Comparison of ENCODE assay signal across 30 cellular contexts in the genomic region with DNA sequence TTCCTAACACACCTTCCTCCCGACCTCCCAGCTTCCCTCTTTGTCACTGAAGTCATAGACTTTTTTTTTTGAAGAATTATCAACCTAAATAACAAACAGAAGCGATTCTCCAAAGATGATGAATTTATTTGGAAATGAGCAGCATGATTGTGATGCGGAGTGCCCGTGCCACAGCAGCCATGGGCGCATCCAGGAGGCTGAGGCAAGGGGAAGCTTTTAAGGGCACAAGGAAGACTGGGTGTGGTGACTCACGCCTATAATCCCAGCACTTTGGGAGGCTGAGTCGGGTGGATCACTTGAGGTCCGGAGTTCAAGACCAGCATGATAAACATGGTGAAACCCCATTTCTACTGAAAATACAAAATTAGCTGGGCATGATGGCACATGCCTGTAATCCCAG. TPM values are rescaled to one million over a fixed set of nuclear protein-coding genes. Genes with fewer than 3 reads are reported as not detected.
DNase-seq lines count a peak whose midpoint lies in the region; ATAC-seq and TF ChIP-seq lines count a peak whose summit lies in the region.
"Had no signal": no experiment of that assay in that cellular context is flagged by ENCODE, and none has a peak within 500 bp of the region (broad histone marks: within the 10 kb centered on the region; RNA-seq: fewer than 3 reads in every experiment).

No MANE protein-coding gene starts in this region.

- H3K27ac Mint-ChIP-seq in activated CD4-positive, alpha-beta T cell treated with anti-CD3 and anti-CD28 coated beads, Interleukin-2, amount 10 ng/mL, durations not matched to agents 24 days and 14 days, result no peak overlapping the region
- H3K27ac Mint-ChIP-seq in activated T-helper 2 cell treated with anti-CD3 and anti-CD28 coated beads, Interferon-gamma antibody, Interleukin-2, Interleukin-4, amounts not matched to agents 10 μg/mL and 5 μg/mL and 100 μg/mL, durations not matched to agents 14 hours and 24 hours and 36 hours, result no peak overlapping the region
- H3K27ac Mint-ChIP-seq in naive thymus-derived CD4-positive, alpha-beta T cell, result no peak overlapping the region
- H3K27ac Mint-ChIP-seq: CD8-positive, alpha-beta T cell had no signal

- TF ChIP-seq CTCF in GM06990 (IDR thresholded peaks at IDR 0.05; ENCODE audit: insufficient read depth, low read length, poor library complexity, severe bottlenecking) (no peak), OCI-LY3 (IDR thresholded peaks at IDR 0.05; ENCODE audit: low read depth, low read length) (no peak), lower lobe of right lung (IDR thresholded peaks at IDR 0.05) (no peak)

- H3K9ac ChIP-seq in OCI-LY3 (ENCODE audit: low read length), result peak overlapping the region; percentile 45; the same call in 1 of the 2 replicates

- H3K36me3 ChIP-seq in GM06990 (ENCODE audit: control insufficient read depth, insufficient read depth, low read length) (no peaks in the 10 kb centered on the region), OCI-LY3 (replicated peaks; ENCODE audit: low read depth, low read length) (peaks cover 3% of the 10 kb centered on the region), lower lobe of right lung (no peaks in the 10 kb centered on the region)
- H3K36me3 ChIP-seq in naive thymus-derived CD4-positive, alpha-beta T cell (ENCODE audit: control insufficient read depth in 2 of 3, insufficient read depth in 3 of 3, low read length in 3 of 3), result no peaks in the 10 kb centered on the region
- H3K36me3 ChIP-seq: brain microvascular endothelial cell, pancreas, tibial nerve had no signal

- peak overlapping the region; percentile 83 for H3K4me3 Mint-ChIP-seq in activated CD4-positive, alpha-beta T cell treated with anti-CD3 and anti-CD28 coated beads, Interleukin-2, amount 10 ng/mL, durations not matched to agents 24 days and 14 days
- H3K4me3 Mint-ChIP-seq in activated T-helper 2 cell treated with anti-CD3 and anti-CD28 coated beads, Interferon-gamma antibody, Interleukin-2, Interleukin-4, amounts not matched to agents 10 μg/mL and 5 μg/mL and 100 μg/mL, durations not matched to agents 14 hours and 24 hours and 36 hours (ENCODE audit: low read depth), result no peak overlapping the region
- H3K4me3 Mint-ChIP-seq in naive thymus-derived CD4-positive, alpha-beta T cell, result peak overlapping the region in 1 of 10 donors; percentile 91
- H3K4me3 Mint-ChIP-seq: CD8-positive, alpha-beta T cell had no signal

- peaks cover 4% of the 10 kb centered on the region for H3K9me3 Mint-ChIP-seq in activated CD4-positive, alpha-beta T cell treated with anti-CD3 and anti-CD28 coated beads, Interleukin-2, amount 10 ng/mL, durations not matched to agents 24 days and 14 days
- no peaks in the 10 kb centered on the region for H3K9me3 Mint-ChIP-seq in activated T-helper 2 cell treated with anti-CD3 and anti-CD28 coated beads, Interferon-gamma antibody, Interleukin-2, Interleukin-4, amounts not matched to agents 10 μg/mL and 5 μg/mL and 100 μg/mL, durations not matched to agents 14 hours and 24 hours and 36 hours
- H3K9me3 Mint-ChIP-seq in naive thymus-derived CD4-positive, alpha-beta T cell, result no peaks in the 10 kb centered on the region
- H3K9me3 Mint-ChIP-seq: CD8-positive, alpha-beta T cell had no signal

- POLR2A ChIA-PET in naive thymus-derived CD4-positive, alpha-beta T cell (lab: Charles Lee), result interaction anchor here (0.6 to 1.1 kb wide), 3 partner anchors 132 to 770 kb away, joined by 3 to 6 read pairs (median 3); no protein-coding TSS in a partner anchor

- H3K79me2 ChIP-seq in OCI-LY3 (ENCODE audit: low read length), result no peaks in the 10 kb centered on the region

- H3K27me3 Mint-ChIP-seq in activated CD4-positive, alpha-beta T cell treated with anti-CD3 and anti-CD28 coated beads, Interleukin-2, amount 10 ng/mL, durations not matched to agents 24 days and 14 days, result no peaks in the 10 kb centered on the region
- H3K27me3 Mint-ChIP-seq in activated T-helper 2 cell treated with anti-CD3 and anti-CD28 coated beads, Interferon-gamma antibody, Interleukin-2, Interleukin-4, amounts not matched to agents 10 μg/mL and 5 μg/mL and 100 μg/mL, durations not matched to agents 14 hours and 24 hours and 36 hours (ENCODE audit: low read depth), result peaks cover 2% of the 10 kb centered on the region
- peaks cover 0 to 4% (median 0%) of the 10 kb centered on the region in 5 donors for H3K27me3 Mint-ChIP-seq in naive thymus-derived CD4-positive, alpha-beta T cell

- intact Hi-C loops in activated CD4-positive, alpha-beta T cell treated with anti-CD3 and anti-CD28 coated beads, Interleukin-2, amount 10 ng/mL, durations not matched to agents 24 days and 14 days (cut with micrococcal nuclease), result no loop called here
- intact Hi-C loops in lower lobe of right lung (cut with DNase I), result no loop called here
- intact Hi-C loops in activated T-helper 2 cell treated with anti-CD3 and anti-CD28 coated beads, Interferon-gamma antibody, Interleukin-2, Interleukin-4, amounts not matched to agents 10 μg/mL and 5 μg/mL and 100 μg/mL, durations not matched to agents 14 hours and 24 hours and 36 hours (cut with micrococcal nuclease), result no loop called here
- intact Hi-C loops in naive thymus-derived CD4-positive, alpha-beta T cell (cut with micrococcal nuclease), result no loop called here

- H3K4me1 ChIP-seq in OCI-LY3 (ENCODE audit: low read length) (peaks cover 63% of the 10 kb centered on the region), lower lobe of right lung (peaks cover 17% of the 10 kb centered on the region)
- H3K4me1 ChIP-seq in naive thymus-derived CD4-positive, alpha-beta T cell (ENCODE audit: control insufficient read depth in 2 of 2, insufficient read depth in 2 of 2, low read length in 2 of 2), result no peaks in the 10 kb centered on the region
- H3K4me1 ChIP-seq: pancreas had no signal

- CTCF ChIA-PET in naive thymus-derived CD4-positive, alpha-beta T cell (lab: Charles Lee), result interaction anchor here (1.3 kb wide), 1 partner anchor 10 kb away, joined by 4 read pairs; no protein-coding TSS in a partner anchor

- H3K4me1 Mint-ChIP-seq in activated CD4-positive, alpha-beta T cell treated with anti-CD3 and anti-CD28 coated beads, Interleukin-2, amount 10 ng/mL, durations not matched to agents 24 days and 14 days, result peaks cover 39% of the 10 kb centered on the region
- H3K4me1 Mint-ChIP-seq in activated T-helper 2 cell treated with anti-CD3 and anti-CD28 coated beads, Interferon-gamma antibody, Interleukin-2, Interleukin-4, amounts not matched to agents 10 μg/mL and 5 μg/mL and 100 μg/mL, durations not matched to agents 14 hours and 24 hours and 36 hours (ENCODE audit: low read depth), result peaks cover 47% of the 10 kb centered on the region
- peaks cover under 1 to 42% (median 8%) of the 10 kb centered on the region in 7 donors for H3K4me1 Mint-ChIP-seq in naive thymus-derived CD4-positive, alpha-beta T cell

- H3K4me2 ChIP-seq in OCI-LY3 (ENCODE audit: low read length), result peak overlapping the region; percentile 81

- H3K27ac ChIP-seq in OCI-LY3 (ENCODE audit: low read length) (no peak overlapping the region), lower lobe of right lung (no peak overlapping the region)
- no peak overlapping the region for H3K27ac ChIP-seq in naive thymus-derived CD4-positive, alpha-beta T cell (ENCODE audit: low read depth, low read length)
- H3K27ac ChIP-seq: brain microvascular endothelial cell, pancreas, tibial nerve, VCaP had no signal

- H3K9me3 ChIP-seq in OCI-LY3 (ENCODE audit: insufficient read depth, low read length) (no peaks in the 10 kb centered on the region), lower lobe of right lung (no peaks in the 10 kb centered on the region)
- no peaks in the 10 kb centered on the region for H3K9me3 ChIP-seq in naive thymus-derived CD4-positive, alpha-beta T cell (ENCODE audit: control insufficient read depth in 2 of 3, low read length in 3 of 3)
- H3K9me3 ChIP-seq: pancreas, tibial nerve had no signal

- no peaks in the 10 kb centered on the region for H3K27me3 ChIP-seq in GM06990 (replicated peaks; ENCODE audit: control insufficient read depth, insufficient read depth, low read length)
- H3K27me3 ChIP-seq in OCI-LY3 (ENCODE audit: low read depth, low read length), result peaks cover 34% of the 10 kb centered on the region
- H3K27me3 ChIP-seq in lower lobe of right lung (ENCODE audit: low read depth), result no peaks in the 10 kb centered on the region
- no peaks in the 10 kb centered on the region for H3K27me3 ChIP-seq in naive thymus-derived CD4-positive, alpha-beta T cell (ENCODE audit: control insufficient read depth in 2 of 2, insufficient read depth in 2 of 2, low read length in 2 of 2)
- H3K27me3 ChIP-seq: brain microvascular endothelial cell, pancreas, tibial nerve had no signal

- H4K20me1 ChIP-seq in OCI-LY3 (ENCODE audit: insufficient read depth, low read length), result no peaks in the 10 kb centered on the region

- no peak for ATAC-seq in lower lobe of right lung
- ATAC-seq in naive thymus-derived CD4-positive, alpha-beta T cell, result no peak
- ATAC-seq: CD8-positive, alpha-beta T cell; Panc1 had no signal

- H3K4me3 ChIP-seq in GM06990 (replicated peaks; ENCODE audit: low read depth, low read length) (peak overlapping the region; percentile 62), OCI-LY3 (ENCODE audit: low read length) (peak overlapping the region; percentile 65), lower lobe of right lung (peak overlapping the region; percentile 23)
- no peak overlapping the region for H3K4me3 ChIP-seq in naive thymus-derived CD4-positive, alpha-beta T cell (ENCODE audit: low read length)
- H3K4me3 ChIP-seq: pancreas, tibial nerve had no signal

- H2AFZ ChIP-seq in OCI-LY3 (ENCODE audit: low read depth, low read length), result no peak overlapping the region

- DNase-seq in activated CD4-positive, alpha-beta T cell treated with anti-CD3 and anti-CD28 coated beads, Interleukin-2, amount 10 ng/mL, durations not matched to agents 24 days and 14 days, result no peak
- no peak for DNase-seq in activated CD4-positive, alpha-beta T cell treated with anti-CD3 and anti-CD28 coated beads, Interleukin-2, amount 50 U/mL, for 1 hour
- no peak for DNase-seq in GM06990 (ENCODE audit: extremely low read depth, insufficient read length)
- no peak for DNase-seq in lower lobe of right lung
- DNase-seq in stimulated activated CD4-positive, alpha-beta T cell treated with anti-CD3 and anti-CD28 coated beads, Interleukin-2, amount 100 ng/mL, for 48 hours, result no peak
- DNase-seq in activated T-helper 2 cell treated with anti-CD3 and anti-CD28 coated beads, Interferon-gamma antibody, Interleukin-2, Interleukin-4, amounts not matched to agents 10 μg/mL and 5 μg/mL and 100 μg/mL, durations not matched to agents 14 hours and 24 hours and 36 hours (ENCODE audit: low spot score), result no peak
- no peak for DNase-seq in naive thymus-derived CD4-positive, alpha-beta T cell
- DNase-seq: 8988T; activated gamma-delta T cell; brain microvascular endothelial cell; DMS 273 treated with DMSO at 0.1 percent for 48 hours; effector memory CD4-positive, alpha-beta T cell; Karpas-422; left ventricle myocardium superior; NCI-H1048; NCI-H187; NCI-H2171; NCI-H510A treated with DMSO at 0.1 percent for 48 hours; retina; SHP77; small intestine; stimulated activated CD4-positive, alpha-beta T cell treated with anti-CD3 and anti-CD28 coated beads, Interleukin-1b, Interleukin-23, amount 100 ng/mL, for 48 hours had no signal

- peaks cover 2% of the 10 kb centered on the region for H3K36me3 Mint-ChIP-seq in activated CD4-positive, alpha-beta T cell treated with anti-CD3 and anti-CD28 coated beads, Interleukin-2, amount 10 ng/mL, durations not matched to agents 24 days and 14 days (ENCODE audit: low read depth)
- no peaks in the 10 kb centered on the region for H3K36me3 Mint-ChIP-seq in activated T-helper 2 cell treated with anti-CD3 and anti-CD28 coated beads, Interferon-gamma antibody, Interleukin-2, Interleukin-4, amounts not matched to agents 10 μg/mL and 5 μg/mL and 100 μg/mL, durations not matched to agents 14 hours and 24 hours and 36 hours (ENCODE audit: low read depth)
- H3K36me3 Mint-ChIP-seq in naive thymus-derived CD4-positive, alpha-beta T cell, result peaks cover 0 to 8% (median 0%) of the 10 kb centered on the region in 5 donors
- H3K36me3 Mint-ChIP-seq: CD8-positive, alpha-beta T cell had no signal

RNA-seq across cellular contexts. Expression of a gene that starts 16.2 kb away (rescaled TPM):
- 7.9 and 8.5 TPM in 2 replicates for total RNA-seq in activated CD4-positive, alpha-beta T cell treated with anti-CD3 and anti-CD28 coated beads, Interleukin-2, amount 10 ng/mL, durations not matched to agents 24 days and 14 days
- total RNA-seq in lower lobe of right lung, result 44.4 TPM
- total RNA-seq in activated T-helper 2 cell treated with anti-CD3 and anti-CD28 coated beads, Interferon-gamma antibody, Interleukin-2, Interleukin-4, amounts not matched to agents 10 μg/mL and 5 μg/mL and 100 μg/mL, durations not matched to agents 14 hours and 24 hours and 36 hours, result 6.1 and 7.0 TPM in 2 replicates
- total RNA-seq in naive thymus-derived CD4-positive, alpha-beta T cell, result 10 to 100 TPM; 13.8 to 69.7 (median 52.5) TPM
- polyA plus RNA-seq in naive thymus-derived CD4-positive, alpha-beta T cell, result 10 to 100 TPM; 26.0 to 56.5 TPM
- total RNA-seq: epithelial cell of proximal tubule had no signal
- polyA plus RNA-seq: neural cell had no signal

RNA-seq across cellular contexts. Expression of a gene that starts 55.1 kb away (rescaled TPM):
- 4.2 and 5.5 TPM in 2 replicates for total RNA-seq in activated CD4-positive, alpha-beta T cell treated with anti-CD3 and anti-CD28 coated beads, Interleukin-2, amount 10 ng/mL, durations not matched to agents 24 days and 14 days
- 4.5 TPM for total RNA-seq in lower lobe of right lung
- total RNA-seq in activated T-helper 2 cell treated with anti-CD3 and anti-CD28 coated beads, Interferon-gamma antibody, Interleukin-2, Interleukin-4, amounts not matched to agents 10 μg/mL and 5 μg/mL and 100 μg/mL, durations not matched to agents 14 hours and 24 hours and 36 hours, result 4.5 and 5.5 TPM in 2 replicates
- total RNA-seq in naive thymus-derived CD4-positive, alpha-beta T cell, result 1 to 10 TPM; 1.1 to 5.7 (median 4.3) TPM
- polyA plus RNA-seq in naive thymus-derived CD4-positive, alpha-beta T cell, result 1 to 10 TPM; 3.3 to 7.4 TPM
